ENCODE assay signal across 1 cellular context in the genomic region with DNA sequence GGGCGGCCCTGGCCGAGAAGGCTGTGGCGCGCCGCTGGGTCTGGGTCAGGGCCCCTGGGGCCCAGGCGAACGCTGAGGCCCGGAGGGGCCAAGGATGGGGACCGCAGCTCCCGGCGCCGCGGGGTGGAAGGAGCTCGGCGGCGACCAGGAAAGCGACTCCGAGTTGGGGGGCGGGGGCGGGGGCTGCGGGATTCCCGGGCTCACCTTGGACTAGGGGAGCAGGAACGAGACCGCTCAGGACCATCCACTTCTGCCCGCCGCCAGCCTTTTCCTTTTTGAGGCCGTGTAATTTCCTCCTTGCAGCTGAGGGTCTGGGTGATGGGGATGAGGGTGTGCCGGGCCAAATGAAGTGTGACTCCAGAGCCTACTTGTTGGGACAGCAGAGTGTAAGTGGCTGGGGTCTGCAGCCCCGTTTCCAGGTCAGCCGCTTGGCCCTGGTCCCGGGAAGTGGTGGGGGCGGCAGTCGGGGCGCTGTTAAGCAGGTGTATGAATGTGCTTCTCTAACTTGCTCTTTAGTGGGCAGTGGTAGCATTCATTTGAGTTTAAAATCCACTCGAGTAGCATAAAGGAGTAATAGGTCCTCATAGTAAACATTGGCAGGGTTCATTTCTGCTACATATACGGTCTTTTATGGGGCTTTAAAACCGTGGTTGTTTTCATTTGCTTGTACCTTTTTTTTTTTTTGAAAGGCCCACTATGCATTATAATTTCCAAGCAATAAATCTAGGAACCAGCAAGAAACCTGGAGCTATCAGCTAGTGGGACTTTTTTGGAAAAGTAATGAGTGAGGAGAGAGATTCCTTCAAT.
TF ChIP-seq lines count a peak whose summit lies in the region.

No MANE protein-coding gene starts in this region.

TF ChIP-seq in SK-N-SH, 30 proteins besides CTCF, POLR2A, EP300 and RAD21 (continued from another document):
- TF ChIP-seq, protein P1, sequence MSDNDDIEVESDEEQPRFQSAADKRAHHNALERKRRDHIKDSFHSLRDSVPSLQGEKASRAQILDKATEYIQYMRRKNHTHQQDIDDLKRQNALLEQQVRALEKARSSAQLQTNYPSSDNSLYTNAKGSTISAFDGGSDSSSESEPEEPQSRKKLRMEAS (IDR thresholded peaks at IDR 0.05; ENCODE audit: low read depth): no peak
- TF ChIP-seq CHD2 (IDR thresholded peaks at IDR 0.05; ENCODE audit: low read length, partially characterized antibody): no peak
- TF ChIP-seq SMC3 (IDR thresholded peaks at IDR 0.05; ENCODE audit: low read depth, low read length): peak; percentile 9; the same call in 1 of the 2 replicates
- TF ChIP-seq, protein P2, sequence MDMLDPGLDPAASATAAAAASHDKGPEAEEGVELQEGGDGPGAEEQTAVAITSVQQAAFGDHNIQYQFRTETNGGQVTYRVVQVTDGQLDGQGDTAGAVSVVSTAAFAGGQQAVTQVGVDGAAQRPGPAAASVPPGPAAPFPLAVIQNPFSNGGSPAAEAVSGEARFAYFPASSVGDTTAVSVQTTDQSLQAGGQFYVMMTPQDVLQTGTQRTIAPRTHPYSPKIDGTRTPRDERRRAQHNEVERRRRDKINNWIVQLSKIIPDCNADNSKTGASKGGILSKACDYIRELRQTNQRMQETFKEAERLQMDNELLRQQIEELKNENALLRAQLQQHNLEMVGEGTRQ (IDR thresholded peaks at IDR 0.05; ENCODE audit: borderline replicate concordance, low read depth, low read length): no peak
